ENCODE assay signal across 22 cellular contexts in the genomic region with DNA sequence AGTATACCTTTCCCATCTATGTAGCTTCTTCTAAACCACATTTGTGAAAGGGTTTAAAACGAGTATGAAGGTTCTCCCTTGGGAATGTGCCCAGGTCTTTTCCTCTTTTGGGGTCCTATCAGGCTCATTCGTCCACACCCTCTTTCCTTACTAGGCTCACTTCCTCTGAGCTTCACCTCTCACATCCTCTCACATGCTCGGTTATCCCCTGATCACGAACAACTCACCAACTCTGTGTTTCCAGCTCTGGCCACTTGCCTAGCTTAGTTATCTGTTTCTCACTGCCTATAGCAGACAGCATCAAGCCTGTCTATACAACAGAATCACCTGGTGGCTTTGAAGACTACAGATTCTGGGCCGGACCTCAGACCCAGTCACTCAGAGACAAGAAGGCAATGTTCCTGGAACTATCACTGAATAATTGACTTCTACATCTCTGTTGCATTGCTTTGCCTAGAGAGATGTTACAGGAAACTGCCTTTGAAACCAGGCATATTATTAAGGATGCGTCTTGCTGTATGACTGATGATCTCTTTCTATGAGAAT.
DNase-seq lines count a peak whose midpoint lies in the region; ATAC-seq, FAIRE-seq and TF ChIP-seq lines count a peak whose summit lies in the region.
"Had no signal": no experiment of that assay in that cellular context is flagged by ENCODE, and none has a peak within 500 bp of the region (broad histone marks: within the 10 kb centered on the region; RNA-seq: fewer than 3 reads in every experiment).

No MANE protein-coding gene starts in this region.

- H3K4me3 ChIP-seq in left ventricle myocardium inferior = no peak overlapping the region
- H3K4me3 ChIP-seq: mucosa of descending colon, pancreas had no signal

- H3K4me1 ChIP-seq in left ventricle myocardium inferior = peaks cover 48% of the 10 kb centered on the region
- H3K4me1 ChIP-seq: pancreas had no signal

- no peak for TF ChIP-seq CTCF in endothelial cell (IDR thresholded peaks at IDR 0.05; ENCODE audit: unreplicated experiment)
- no peak for TF ChIP-seq CTCF in left ventricle myocardium inferior (IDR thresholded peaks at IDR 0.05; ENCODE audit: borderline replicate concordance)

- FAIRE-seq in GM19239 (lab: Jason Lieb, UNC) = peak; percentile 54
- FAIRE-seq: pancreas had no signal

- no peak overlapping the region for H3K27ac ChIP-seq in left ventricle myocardium inferior (replicated peaks)
- H3K27ac ChIP-seq: 22Rv1, C4-2B, pancreas had no signal

- H3K36me3 Mint-ChIP-seq in endothelial cell (ENCODE audit: low read depth, unreplicated experiment) = peaks cover 18% of the 10 kb centered on the region

- H3K9me3 ChIP-seq in left ventricle myocardium inferior (replicated peaks) = peaks cover 5% of the 10 kb centered on the region
- H3K9me3 ChIP-seq: mucosa of descending colon, pancreas had no signal

- intact Hi-C loops in left ventricle myocardium inferior (cut with micrococcal nuclease) = no loop called here

- H3K4me3 Mint-ChIP-seq in endothelial cell (ENCODE audit: unreplicated experiment) = no peak overlapping the region
- H3K4me3 Mint-ChIP-seq: activated CD8-positive, alpha-beta memory T cell treated with anti-CD3 and anti-CD28 coated beads, Interleukin-2, amount 10 ng/mL, durations not matched to agents 7 days and 5 days; central memory CD8-positive, alpha-beta T cell; effector memory CD8-positive, alpha-beta T cell had no signal

- H3K27ac Mint-ChIP-seq in endothelial cell (ENCODE audit: unreplicated experiment) = peak overlapping the region; percentile 21
- H3K27ac Mint-ChIP-seq: activated CD8-positive, alpha-beta memory T cell treated with anti-CD3 and anti-CD28 coated beads, Interleukin-2, amount 10 ng/mL, durations not matched to agents 7 days and 5 days had no signal

- H3K4me1 Mint-ChIP-seq in endothelial cell (ENCODE audit: unreplicated experiment) = peaks cover 5% of the 10 kb centered on the region

- ATAC-seq in activated CD4-positive, CD25-positive, alpha-beta regulatory T cell treated with anti-CD3 and anti-CD28 coated beads, Interleukin-2, amount 50 U/mL, for 24 hours = peak; percentile 41 to 56
- ATAC-seq in HG02981 (IDR thresholded peaks at IDR 0.05; ENCODE audit: unreplicated experiment) (peak; percentile 51), GM21717 (IDR thresholded peaks at IDR 0.05; ENCODE audit: unreplicated experiment) (no peak), GM21367 (IDR thresholded peaks at IDR 0.05; ENCODE audit: unreplicated experiment) (no peak)
- ATAC-seq: activated CD8-positive, alpha-beta memory T cell treated with anti-CD3 and anti-CD28 coated beads, Interleukin-2, amount 10 ng/mL, durations not matched to agents 7 days and 5 days; effector memory CD8-positive, alpha-beta T cell; mucosa of descending colon; pancreas had no signal

- H3K9me3 Mint-ChIP-seq in endothelial cell (ENCODE audit: unreplicated experiment) = no peaks in the 10 kb centered on the region
- H3K9me3 Mint-ChIP-seq: central memory CD8-positive, alpha-beta T cell; effector memory CD8-positive, alpha-beta T cell had no signal

- H3K36me3 ChIP-seq in left ventricle myocardium inferior = no peaks in the 10 kb centered on the region
- H3K36me3 ChIP-seq: pancreas had no signal

- no peak for DNase-seq in activated CD4-positive, CD25-positive, alpha-beta regulatory T cell (lab: John Stamatoyannopoulos, UW)
- DNase-seq in GM19239 (ENCODE audit: insufficient read length, low spot score) (no peak), endothelial cell (ENCODE audit: low spot score) (no peak), left ventricle myocardium inferior (no peak)
- DNase-seq: activated CD8-positive, alpha-beta memory T cell treated with anti-CD3 and anti-CD28 coated beads, Interleukin-2, amount 10 ng/mL, durations not matched to agents 7 days and 5 days; DMS79; effector memory CD8-positive, alpha-beta T cell; hypothalamus; mucosa of descending colon; NCI-H774; pancreas; RPMI8226; stimulated activated CD4-positive, alpha-beta T cell treated with anti-CD3 and anti-CD28 coated beads, Interleukin-4, amount 100 ng/mL, for 24 hours; SW 1271; trophoblast cell had no signal

- H3K27me3 Mint-ChIP-seq in endothelial cell (ENCODE audit: unreplicated experiment) = peaks cover 5% of the 10 kb centered on the region
- H3K27me3 Mint-ChIP-seq: activated CD8-positive, alpha-beta memory T cell treated with anti-CD3 and anti-CD28 coated beads, Interleukin-2, amount 10 ng/mL, durations not matched to agents 7 days and 5 days; central memory CD8-positive, alpha-beta T cell; effector memory CD8-positive, alpha-beta T cell had no signal

- no peaks in the 10 kb centered on the region for H3K27me3 ChIP-seq in left ventricle myocardium inferior (ENCODE audit: low read depth)
- H3K27me3 ChIP-seq: pancreas had no signal

Comparison
In these comparisons a context has a peak if more than half of its experiments do, and no peak if none do; other contexts are left out.
1. ATAC-seq: peak in activated CD4-positive, CD25-positive, alpha-beta regulatory T cell treated with anti-CD3 and anti-CD28 coated beads, Interleukin-2, amount 50 U/mL, for 24 hours (2 of 2) and HG02981 (single experiment); none in GM21717 (single experiment) and GM21367 (single experiment).